11 cellular contexts compared by ENCODE assay signal in genomic region chr21:37166733-37167132, GRCh38.
DNase-seq lines count a peak whose midpoint lies in the region; ATAC-seq and TF ChIP-seq lines count a peak whose summit lies in the region.
"Had no signal": no experiment of that assay in that cellular context is flagged by ENCODE, and none has a peak within 500 bp of the region (broad histone marks: within the 10 kb centered on the region; RNA-seq: fewer than 3 reads in every experiment).

No MANE protein-coding gene starts in this region.

- H3K4me1 ChIP-seq in MM.1S (ENCODE audit: low read length): no peaks in the 10 kb centered on the region

- H3K36me3 ChIP-seq in MM.1S (replicated peaks; ENCODE audit: insufficient read depth, low read length) (no peaks in the 10 kb centered on the region; the same call in 1 of the 2 replicates), brain microvascular endothelial cell (replicated peaks) (peaks cover 63% of the 10 kb centered on the region)

- no peaks in the 10 kb centered on the region for H3K79me2 ChIP-seq in MM.1S (ENCODE audit: low read length)

- no peak overlapping the region for H3K9ac ChIP-seq in MM.1S (ENCODE audit: low read length)
- H3K9ac ChIP-seq: BLaER1 treated with 17β-estradiol and CSF1 and Interleukin-3, amounts not matched to agents 10 nM and 100 nM had no signal

- H3K27me3 ChIP-seq in MM.1S (replicated peaks; ENCODE audit: insufficient read depth, low read length): no peaks in the 10 kb centered on the region
- no peaks in the 10 kb centered on the region for H3K27me3 ChIP-seq in brain microvascular endothelial cell (replicated peaks)
- H3K27me3 ChIP-seq: BLaER1 treated with 17β-estradiol and CSF1 and Interleukin-3, amounts not matched to agents 10 nM and 100 nM had no signal

- peaks cover 11% of the 10 kb centered on the region for H3K36me3 Mint-ChIP-seq in neural crest cell (ENCODE audit: low read depth)

- no peaks in the 10 kb centered on the region for H3K9me3 ChIP-seq in MM.1S (replicated peaks; ENCODE audit: insufficient read depth, low read length)
- H3K9me3 ChIP-seq: BLaER1 treated with 17β-estradiol and CSF1 and Interleukin-3, amounts not matched to agents 10 nM and 100 nM had no signal

- H3F3A ChIP-seq in MM.1S (ENCODE audit: insufficient read depth, low read length): no peaks in the 10 kb centered on the region

- H4K20me1 ChIP-seq in MM.1S (ENCODE audit: insufficient read depth, low read length): no peaks in the 10 kb centered on the region

- no peak for ATAC-seq in HG02759 (IDR thresholded peaks at IDR 0.05; ENCODE audit: unreplicated experiment)
- no peak for ATAC-seq in activated CD4-positive, CD25-positive, alpha-beta regulatory T cell treated with anti-CD3 and anti-CD28 coated beads, Interleukin-2, amount 50 U/mL, for 24 hours
- no peak for ATAC-seq in HG02870 (IDR thresholded peaks at IDR 0.05; ENCODE audit: unreplicated experiment)
- ATAC-seq: left cardiac atrium had no signal

- TF ChIP-seq CTCF in MM.1S (IDR thresholded peaks at IDR 0.05; ENCODE audit: low read length) (peak; percentile 57), brain microvascular endothelial cell (IDR thresholded peaks at IDR 0.05; ENCODE audit: low read depth, low read length, missing control alignments) (peak; percentile 10), neural crest cell (conservative IDR thresholded peaks at IDR 0.05) (peak; percentile 54)

- H3K27ac ChIP-seq in MM.1S (ENCODE audit: low read length) (no peak overlapping the region), brain microvascular endothelial cell (no peak overlapping the region)

- H3K4me3 Mint-ChIP-seq in neural crest cell: no peak overlapping the region
- H3K4me3 Mint-ChIP-seq: activated naive CD8-positive, alpha-beta T cell had no signal

- no peaks in the 10 kb centered on the region for H3K4me1 Mint-ChIP-seq in neural crest cell

- no peaks in the 10 kb centered on the region for H3K9me3 Mint-ChIP-seq in neural crest cell

- H3K27me3 Mint-ChIP-seq in neural crest cell (ENCODE audit: low read depth): no peaks in the 10 kb centered on the region
- H3K27me3 Mint-ChIP-seq: activated naive CD8-positive, alpha-beta T cell had no signal

- DNase-seq in SHP77 treated with DMSO at 0.1 percent for 48 hours (lab: John Stamatoyannopoulos, UW) (peak; percentile 1), SHP77 (lab: John Stamatoyannopoulos, UW) (no peak), MM.1S (peak; percentile 58), brain microvascular endothelial cell (no peak), neural crest cell (ENCODE audit: low read depth, low spot score) (no peak)
- DNase-seq: left cardiac atrium had no signal

- in situ Hi-C loops in brain microvascular endothelial cell (cut with HindIII; ENCODE audit: low pct_ligation_motif_present, low sequenced_read_pairs): no loop called here

- H2AFZ ChIP-seq in MM.1S (ENCODE audit: low read length): no peak overlapping the region

- H3K9me2 ChIP-seq in MM.1S (replicated peaks; ENCODE audit: insufficient read depth, low read length): no peaks in the 10 kb centered on the region

- H3K4me3 ChIP-seq in MM.1S (ENCODE audit: low read length) (no peak overlapping the region), brain microvascular endothelial cell (ENCODE audit: low read depth, low read length) (no peak overlapping the region)
- H3K4me3 ChIP-seq: BLaER1 treated with 17β-estradiol and CSF1 and Interleukin-3, amounts not matched to agents 10 nM and 100 nM had no signal

- H3K4me2 ChIP-seq in MM.1S (ENCODE audit: low read depth, low read length): no peak overlapping the region

- no peak overlapping the region for H3K27ac Mint-ChIP-seq in neural crest cell (ENCODE audit: unreplicated experiment)
- H3K27ac Mint-ChIP-seq: activated naive CD8-positive, alpha-beta T cell had no signal

Comparison
In these comparisons a context has a peak if more than half of its experiments do, and no peak if none do; other contexts are left out.
1. DNase-seq: peak in SHP77 treated with DMSO at 0.1 percent for 48 hours (single experiment) and MM.1S (single experiment); none in SHP77 (0 of 2), brain microvascular endothelial cell (single experiment) and neural crest cell (single experiment).
2. Peak in every context shown above with its lines, with median percentiles within 50 percentile points of each other: CTCF ChIP-seq.